In genomic region chrX:128975716-128976115, GRCh38 we compare ENCODE assay signal across 8 cellular contexts.
DNase-seq lines count a peak whose midpoint lies in the region; ATAC-seq, FAIRE-seq and TF ChIP-seq lines count a peak whose summit lies in the region.

No MANE protein-coding gene starts in this region.

- 1 to 6% methylated on average over 6 of the region's 6 CpGs for WGBS in pancreas, 2 donors

- TF ChIP-seq CTCF in endothelial cell (IDR thresholded peaks at IDR 0.05; ENCODE audit: unreplicated experiment) (peak; percentile 53), pancreas (IDR thresholded peaks at IDR 0.05) (peak; percentile 19 to 54 (median 44)), coronary artery (IDR thresholded peaks at IDR 0.05) (no peak)

- no peaks in the 10 kb centered on the region for H3K9me3 Mint-ChIP-seq in activated CD4-positive, alpha-beta T cell treated with anti-CD3 and anti-CD28 coated beads, Interleukin-2, amount 10 ng/mL, durations not matched to agents 24 days and 14 days
- H3K9me3 Mint-ChIP-seq in endothelial cell (ENCODE audit: unreplicated experiment): no peaks in the 10 kb centered on the region

- H3K36me3 Mint-ChIP-seq in activated CD4-positive, alpha-beta T cell treated with anti-CD3 and anti-CD28 coated beads, Interleukin-2, amount 10 ng/mL, durations not matched to agents 24 days and 14 days (ENCODE audit: low read depth): no peaks in the 10 kb centered on the region
- H3K36me3 Mint-ChIP-seq in endothelial cell (ENCODE audit: low read depth, unreplicated experiment): no peaks in the 10 kb centered on the region

- H3K4me1 Mint-ChIP-seq in activated CD4-positive, alpha-beta T cell treated with anti-CD3 and anti-CD28 coated beads, Interleukin-2, amount 10 ng/mL, durations not matched to agents 24 days and 14 days: no peaks in the 10 kb centered on the region
- H3K4me1 Mint-ChIP-seq in endothelial cell (ENCODE audit: unreplicated experiment): no peaks in the 10 kb centered on the region

- intact Hi-C loops in activated CD4-positive, alpha-beta T cell treated with anti-CD3 and anti-CD28 coated beads, Interleukin-2, amount 10 ng/mL, durations not matched to agents 24 days and 14 days (cut with micrococcal nuclease): no loop called here
- intact Hi-C loops in pancreas (cut with DNase I): no loop called here

- ATAC-seq in HG02759 (IDR thresholded peaks at IDR 0.05; ENCODE audit: unreplicated experiment) (peak; percentile 53), pancreas (peak in 3 of 4 donors; percentile 68 to 78 (median 72))

- no peak for FAIRE-seq in pancreas (lab: Jason Lieb, UNC)

- peaks cover 0 to 8% (median 2%) of the 10 kb centered on the region in 4 donors for H3K27me3 ChIP-seq in pancreas

- DNase-seq in activated CD4-positive, alpha-beta T cell treated with anti-CD3 and anti-CD28 coated beads, Interleukin-2, amount 10 ng/mL, durations not matched to agents 24 days and 14 days: peak; percentile 59
- no peak for DNase-seq in activated CD4-positive, alpha-beta T cell treated with anti-CD3 and anti-CD28 coated beads for 1 hour
- peak; percentile 68 for DNase-seq in NCI-H82 (lab: John Stamatoyannopoulos, UW)
- peak; percentile 59 for DNase-seq in endothelial cell (ENCODE audit: low spot score)
- DNase-seq in pancreas: peak in 5 of 6 donors; percentile 5 to 68 (median 43)
- DNase-seq in activated gamma-delta T cell (lab: John Stamatoyannopoulos, UW): no peak
- no peak for DNase-seq in coronary artery (ENCODE audit: low spot score)

- no peaks in the 10 kb centered on the region for H3K36me3 ChIP-seq in pancreas

- no peaks in the 10 kb centered on the region for H3K4me1 ChIP-seq in pancreas

- no peaks in the 10 kb centered on the region for H3K9me3 ChIP-seq in pancreas

- H3K27me3 Mint-ChIP-seq in activated CD4-positive, alpha-beta T cell treated with anti-CD3 and anti-CD28 coated beads, Interleukin-2, amount 10 ng/mL, durations not matched to agents 24 days and 14 days: no peaks in the 10 kb centered on the region
- no peaks in the 10 kb centered on the region for H3K27me3 Mint-ChIP-seq in endothelial cell (ENCODE audit: unreplicated experiment)

- H3K27ac ChIP-seq in pancreas: no peak overlapping the region
- H3K27ac ChIP-seq in coronary artery: no peak overlapping the region

- H3K4me3 ChIP-seq in pancreas (no peak overlapping the region), coronary artery (no peak overlapping the region)

- no peak overlapping the region for H3K4me3 Mint-ChIP-seq in activated CD4-positive, alpha-beta T cell treated with anti-CD3 and anti-CD28 coated beads, Interleukin-2, amount 10 ng/mL, durations not matched to agents 24 days and 14 days
- H3K4me3 Mint-ChIP-seq in endothelial cell (ENCODE audit: unreplicated experiment): no peak overlapping the region

- H3K27ac Mint-ChIP-seq in activated CD4-positive, alpha-beta T cell treated with anti-CD3 and anti-CD28 coated beads, Interleukin-2, amount 10 ng/mL, durations not matched to agents 24 days and 14 days: no peak overlapping the region
- H3K27ac Mint-ChIP-seq in endothelial cell (ENCODE audit: unreplicated experiment): no peak overlapping the region

Comparison
In these comparisons a context has a peak if more than half of its experiments do, and no peak if none do; other contexts are left out.
1. DNase-seq: peak in activated CD4-positive, alpha-beta T cell treated with anti-CD3 and anti-CD28 coated beads, Interleukin-2, amount 10 ng/mL, durations not matched to agents 24 days and 14 days (single experiment), NCI-H82 (single experiment), endothelial cell (single experiment) and pancreas (5 of 6); none in activated CD4-positive, alpha-beta T cell treated with anti-CD3 and anti-CD28 coated beads for 1 hour (single experiment), activated gamma-delta T cell (single experiment) and coronary artery (single experiment).